1 cellular context compared by ENCODE assay signal in genomic region chr7:56074371-56074791, GRCh38.
TF ChIP-seq lines count a peak whose summit lies in the region.

No MANE protein-coding gene starts in this region.

TF ChIP-seq in K562, 482 proteins besides CTCF, POLR2A, EP300 and RAD21 (continued from another document and continues in another):
- TF ChIP-seq PCBP2 (IDR thresholded peaks at IDR 0.05; ENCODE audit: low read depth, low read length, poor library complexity, severe bottlenecking), result no peak
- TF ChIP-seq ZFX (CRISPR knock-in tag; IDR thresholded peaks at IDR 0.05), result no peak
- TF ChIP-seq ZNF165 (CRISPR knock-in tag; IDR thresholded peaks at IDR 0.05; ENCODE audit: borderline replicate concordance), result no peak
- TF ChIP-seq ZNF316 (IDR thresholded peaks at IDR 0.05), result no peak
- TF ChIP-seq OTX1 (CRISPR knock-in tag; IDR thresholded peaks at IDR 0.05), result no peak
- no peak for TF ChIP-seq FOXK2 (conservative IDR thresholded peaks at IDR 0.05 in 1 of 2, IDR thresholded peaks at IDR 0.05 in 1 of 2; ENCODE audit: low read depth in 2 of 2)
- TF ChIP-seq BDP1 (IDR thresholded peaks at IDR 0.05; ENCODE audit: insufficient read depth, insufficient read length), result no peak
- TF ChIP-seq, protein P1, sequence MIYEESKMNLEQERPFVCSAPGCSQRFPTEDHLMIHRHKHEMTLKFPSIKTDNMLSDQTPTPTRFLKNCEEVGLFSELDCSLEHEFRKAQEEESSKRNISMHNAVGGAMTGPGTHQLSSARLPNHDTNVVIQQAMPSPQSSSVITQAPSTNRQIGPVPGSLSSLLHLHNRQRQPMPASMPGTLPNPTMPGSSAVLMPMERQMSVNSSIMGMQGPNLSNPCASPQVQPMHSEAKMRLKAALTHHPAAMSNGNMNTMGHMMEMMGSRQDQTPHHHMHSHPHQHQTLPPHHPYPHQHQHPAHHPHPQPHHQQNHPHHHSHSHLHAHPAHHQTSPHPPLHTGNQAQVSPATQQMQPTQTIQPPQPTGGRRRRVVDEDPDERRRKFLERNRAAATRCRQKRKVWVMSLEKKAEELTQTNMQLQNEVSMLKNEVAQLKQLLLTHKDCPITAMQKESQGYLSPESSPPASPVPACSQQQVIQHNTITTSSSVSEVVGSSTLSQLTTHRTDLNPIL (CRISPR knock-in tag; IDR thresholded peaks at IDR 0.05), result no peak
- 0 out of 2 replicates have a peak, but pooled peaks have one; percentile 21 for TF ChIP-seq ZNF143 (CRISPR knock-in tag; IDR thresholded peaks at IDR 0.05)
- TF ChIP-seq MLLT1 (IDR thresholded peaks at IDR 0.05), result peak in 1 of 2 experiments; percentile 75; a peak in 1 of 4 replicates
- TF ChIP-seq ATF7 (IDR thresholded peaks at IDR 0.05), result 0 out of 2 replicates have a peak, but pooled peaks have one; percentile 10
- no peak for TF ChIP-seq FOXJ3 (CRISPR knock-in tag; IDR thresholded peaks at IDR 0.05)
- no peak for TF ChIP-seq STAT5B (CRISPR knock-in tag; IDR thresholded peaks at IDR 0.05)
- no peak for TF ChIP-seq HDAC1 (IDR thresholded peaks at IDR 0.05)
- TF ChIP-seq, protein P2, sequence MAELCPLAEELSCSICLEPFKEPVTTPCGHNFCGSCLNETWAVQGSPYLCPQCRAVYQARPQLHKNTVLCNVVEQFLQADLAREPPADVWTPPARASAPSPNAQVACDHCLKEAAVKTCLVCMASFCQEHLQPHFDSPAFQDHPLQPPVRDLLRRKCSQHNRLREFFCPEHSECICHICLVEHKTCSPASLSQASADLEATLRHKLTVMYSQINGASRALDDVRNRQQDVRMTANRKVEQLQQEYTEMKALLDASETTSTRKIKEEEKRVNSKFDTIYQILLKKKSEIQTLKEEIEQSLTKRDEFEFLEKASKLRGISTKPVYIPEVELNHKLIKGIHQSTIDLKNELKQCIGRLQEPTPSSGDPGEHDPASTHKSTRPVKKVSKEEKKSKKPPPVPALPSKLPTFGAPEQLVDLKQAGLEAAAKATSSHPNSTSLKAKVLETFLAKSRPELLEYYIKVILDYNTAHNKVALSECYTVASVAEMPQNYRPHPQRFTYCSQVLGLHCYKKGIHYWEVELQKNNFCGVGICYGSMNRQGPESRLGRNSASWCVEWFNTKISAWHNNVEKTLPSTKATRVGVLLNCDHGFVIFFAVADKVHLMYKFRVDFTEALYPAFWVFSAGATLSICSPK (IDR thresholded peaks at IDR 0.05; ENCODE audit: borderline replicate concordance), result peak; percentile 99
- TF ChIP-seq ZFP91 (CRISPR knock-in tag; IDR thresholded peaks at IDR 0.05), result no peak
- TF ChIP-seq, protein P3, sequence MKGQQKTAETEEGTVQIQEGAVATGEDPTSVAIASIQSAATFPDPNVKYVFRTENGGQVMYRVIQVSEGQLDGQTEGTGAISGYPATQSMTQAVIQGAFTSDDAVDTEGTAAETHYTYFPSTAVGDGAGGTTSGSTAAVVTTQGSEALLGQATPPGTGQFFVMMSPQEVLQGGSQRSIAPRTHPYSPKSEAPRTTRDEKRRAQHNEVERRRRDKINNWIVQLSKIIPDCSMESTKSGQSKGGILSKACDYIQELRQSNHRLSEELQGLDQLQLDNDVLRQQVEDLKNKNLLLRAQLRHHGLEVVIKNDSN (CRISPR knock-in tag; IDR thresholded peaks at IDR 0.05), result 0 out of 2 replicates have a peak, but pooled peaks have one; percentile 7
- no peak for TF ChIP-seq ZNF121 (CRISPR knock-in tag; conservative IDR thresholded peaks at IDR 0.05)
- TF ChIP-seq ZNF175 (CRISPR knock-in tag; IDR thresholded peaks at IDR 0.05; ENCODE audit: low read depth), result no peak
- TF ChIP-seq, protein P4, sequence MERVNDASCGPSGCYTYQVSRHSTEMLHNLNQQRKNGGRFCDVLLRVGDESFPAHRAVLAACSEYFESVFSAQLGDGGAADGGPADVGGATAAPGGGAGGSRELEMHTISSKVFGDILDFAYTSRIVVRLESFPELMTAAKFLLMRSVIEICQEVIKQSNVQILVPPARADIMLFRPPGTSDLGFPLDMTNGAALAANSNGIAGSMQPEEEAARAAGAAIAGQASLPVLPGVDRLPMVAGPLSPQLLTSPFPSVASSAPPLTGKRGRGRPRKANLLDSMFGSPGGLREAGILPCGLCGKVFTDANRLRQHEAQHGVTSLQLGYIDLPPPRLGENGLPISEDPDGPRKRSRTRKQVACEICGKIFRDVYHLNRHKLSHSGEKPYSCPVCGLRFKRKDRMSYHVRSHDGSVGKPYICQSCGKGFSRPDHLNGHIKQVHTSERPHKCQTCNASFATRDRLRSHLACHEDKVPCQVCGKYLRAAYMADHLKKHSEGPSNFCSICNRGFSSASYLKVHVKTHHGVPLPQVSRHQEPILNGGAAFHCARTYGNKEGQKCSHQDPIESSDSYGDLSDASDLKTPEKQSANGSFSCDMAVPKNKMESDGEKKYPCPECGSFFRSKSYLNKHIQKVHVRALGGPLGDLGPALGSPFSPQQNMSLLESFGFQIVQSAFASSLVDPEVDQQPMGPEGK (CRISPR knock-in tag; IDR thresholded peaks at IDR 0.05; ENCODE audit: borderline replicate concordance), result no peak
- no peak for TF ChIP-seq ZNF282 (CRISPR knock-in tag; IDR thresholded peaks at IDR 0.05)
- peak; percentile 83 for TF ChIP-seq ARID2 (IDR thresholded peaks at IDR 0.05)
- no peak for TF ChIP-seq MED1 (CRISPR knock-in tag; IDR thresholded peaks at IDR 0.05; ENCODE audit: borderline replicate concordance)
- TF ChIP-seq IRF1 (CRISPR knock-in tag; IDR thresholded peaks at IDR 0.05; ENCODE audit: borderline replicate concordance), result no peak
- no peak for TF ChIP-seq ZNF408 (CRISPR knock-in tag; IDR thresholded peaks at IDR 0.05; ENCODE audit: low read depth)
- TF ChIP-seq ZNF134 (CRISPR knock-in tag; conservative IDR thresholded peaks at IDR 0.05), result no peak
- TF ChIP-seq, protein P5, sequence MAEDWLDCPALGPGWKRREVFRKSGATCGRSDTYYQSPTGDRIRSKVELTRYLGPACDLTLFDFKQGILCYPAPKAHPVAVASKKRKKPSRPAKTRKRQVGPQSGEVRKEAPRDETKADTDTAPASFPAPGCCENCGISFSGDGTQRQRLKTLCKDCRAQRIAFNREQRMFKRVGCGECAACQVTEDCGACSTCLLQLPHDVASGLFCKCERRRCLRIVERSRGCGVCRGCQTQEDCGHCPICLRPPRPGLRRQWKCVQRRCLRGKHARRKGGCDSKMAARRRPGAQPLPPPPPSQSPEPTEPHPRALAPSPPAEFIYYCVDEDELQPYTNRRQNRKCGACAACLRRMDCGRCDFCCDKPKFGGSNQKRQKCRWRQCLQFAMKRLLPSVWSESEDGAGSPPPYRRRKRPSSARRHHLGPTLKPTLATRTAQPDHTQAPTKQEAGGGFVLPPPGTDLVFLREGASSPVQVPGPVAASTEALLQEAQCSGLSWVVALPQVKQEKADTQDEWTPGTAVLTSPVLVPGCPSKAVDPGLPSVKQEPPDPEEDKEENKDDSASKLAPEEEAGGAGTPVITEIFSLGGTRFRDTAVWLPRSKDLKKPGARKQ (CRISPR knock-in tag; IDR thresholded peaks at IDR 0.05), result 0 out of 2 replicates have a peak, but pooled peaks have one; percentile 48
- TF ChIP-seq, protein P6, sequence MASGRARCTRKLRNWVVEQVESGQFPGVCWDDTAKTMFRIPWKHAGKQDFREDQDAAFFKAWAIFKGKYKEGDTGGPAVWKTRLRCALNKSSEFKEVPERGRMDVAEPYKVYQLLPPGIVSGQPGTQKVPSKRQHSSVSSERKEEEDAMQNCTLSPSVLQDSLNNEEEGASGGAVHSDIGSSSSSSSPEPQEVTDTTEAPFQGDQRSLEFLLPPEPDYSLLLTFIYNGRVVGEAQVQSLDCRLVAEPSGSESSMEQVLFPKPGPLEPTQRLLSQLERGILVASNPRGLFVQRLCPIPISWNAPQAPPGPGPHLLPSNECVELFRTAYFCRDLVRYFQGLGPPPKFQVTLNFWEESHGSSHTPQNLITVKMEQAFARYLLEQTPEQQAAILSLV (tag; IDR thresholded peaks at IDR 0.05), result no peak
- TF ChIP-seq, protein P7, sequence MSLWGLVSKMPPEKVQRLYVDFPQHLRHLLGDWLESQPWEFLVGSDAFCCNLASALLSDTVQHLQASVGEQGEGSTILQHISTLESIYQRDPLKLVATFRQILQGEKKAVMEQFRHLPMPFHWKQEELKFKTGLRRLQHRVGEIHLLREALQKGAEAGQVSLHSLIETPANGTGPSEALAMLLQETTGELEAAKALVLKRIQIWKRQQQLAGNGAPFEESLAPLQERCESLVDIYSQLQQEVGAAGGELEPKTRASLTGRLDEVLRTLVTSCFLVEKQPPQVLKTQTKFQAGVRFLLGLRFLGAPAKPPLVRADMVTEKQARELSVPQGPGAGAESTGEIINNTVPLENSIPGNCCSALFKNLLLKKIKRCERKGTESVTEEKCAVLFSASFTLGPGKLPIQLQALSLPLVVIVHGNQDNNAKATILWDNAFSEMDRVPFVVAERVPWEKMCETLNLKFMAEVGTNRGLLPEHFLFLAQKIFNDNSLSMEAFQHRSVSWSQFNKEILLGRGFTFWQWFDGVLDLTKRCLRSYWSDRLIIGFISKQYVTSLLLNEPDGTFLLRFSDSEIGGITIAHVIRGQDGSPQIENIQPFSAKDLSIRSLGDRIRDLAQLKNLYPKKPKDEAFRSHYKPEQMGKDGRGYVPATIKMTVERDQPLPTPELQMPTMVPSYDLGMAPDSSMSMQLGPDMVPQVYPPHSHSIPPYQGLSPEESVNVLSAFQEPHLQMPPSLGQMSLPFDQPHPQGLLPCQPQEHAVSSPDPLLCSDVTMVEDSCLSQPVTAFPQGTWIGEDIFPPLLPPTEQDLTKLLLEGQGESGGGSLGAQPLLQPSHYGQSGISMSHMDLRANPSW (CRISPR knock-in tag; IDR thresholded peaks at IDR 0.05), result no peak
- TF ChIP-seq NFE2 (IDR thresholded peaks at IDR 0.05; ENCODE audit: low read depth), result 0 out of 2 replicates have a peak, but pooled peaks have one; percentile 12
- no peak for TF ChIP-seq TEAD1 (CRISPR knock-in tag; IDR thresholded peaks at IDR 0.05)
- TF ChIP-seq KAT7 (CRISPR knock-in tag; IDR thresholded peaks at IDR 0.05; ENCODE audit: borderline replicate concordance), result no peak
- no peak for TF ChIP-seq NR2C1 (IDR thresholded peaks at IDR 0.05)
- TF ChIP-seq NR2C1 (tag; IDR thresholded peaks at IDR 0.05), result no peak
- TF ChIP-seq ETV5 (CRISPR knock-in tag; IDR thresholded peaks at IDR 0.05; ENCODE audit: low read depth), result no peak
- no peak for TF ChIP-seq ZKSCAN8 (CRISPR knock-in tag; IDR thresholded peaks at IDR 0.05)
- TF ChIP-seq KHSRP (IDR thresholded peaks at IDR 0.05), result no peak
- no peak for TF ChIP-seq RFX7 (CRISPR knock-in tag; IDR thresholded peaks at IDR 0.05)
- peak; percentile 46; the same call in 1 of the 2 replicates for TF ChIP-seq CTBP1 (IDR thresholded peaks at IDR 0.05; ENCODE audit: borderline replicate concordance)
- no peak for TF ChIP-seq KLF16 (IDR thresholded peaks at IDR 0.05)
- TF ChIP-seq SIN3B (IDR thresholded peaks at IDR 0.05; ENCODE audit: low read depth), result no peak
- no peak for TF ChIP-seq NR4A1 (CRISPR knock-in tag; IDR thresholded peaks at IDR 0.05)
- TF ChIP-seq NR4A1 (tag; IDR thresholded peaks at IDR 0.05), result no peak
- TF ChIP-seq, protein P8, sequence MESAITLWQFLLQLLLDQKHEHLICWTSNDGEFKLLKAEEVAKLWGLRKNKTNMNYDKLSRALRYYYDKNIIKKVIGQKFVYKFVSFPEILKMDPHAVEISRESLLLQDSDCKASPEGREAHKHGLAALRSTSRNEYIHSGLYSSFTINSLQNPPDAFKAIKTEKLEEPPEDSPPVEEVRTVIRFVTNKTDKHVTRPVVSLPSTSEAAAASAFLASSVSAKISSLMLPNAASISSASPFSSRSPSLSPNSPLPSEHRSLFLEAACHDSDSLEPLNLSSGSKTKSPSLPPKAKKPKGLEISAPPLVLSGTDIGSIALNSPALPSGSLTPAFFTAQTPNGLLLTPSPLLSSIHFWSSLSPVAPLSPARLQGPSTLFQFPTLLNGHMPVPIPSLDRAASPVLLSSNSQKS (CRISPR knock-in tag; IDR thresholded peaks at IDR 0.05), result no peak
- no peak for TF ChIP-seq POU5F1 (IDR thresholded peaks at IDR 0.05; ENCODE audit: borderline replicate concordance, low read depth, low read length, partially characterized antibody)
- no peak for TF ChIP-seq EHMT2 (IDR thresholded peaks at IDR 0.05)
- TF ChIP-seq RCOR1 (IDR thresholded peaks at IDR 0.05; ENCODE audit: borderline replicate concordance in 1 of 2, low read depth in 2 of 2, low read length in 2 of 2), result 0 out of 4 replicates have a peak, but pooled peaks of 1 of the 2 experiments have one; percentile 44
- TF ChIP-seq ZC3H11A (IDR thresholded peaks at IDR 0.05; ENCODE audit: low read depth, low read length), result no peak
- TF ChIP-seq FOXA1 (IDR thresholded peaks at IDR 0.05; ENCODE audit: borderline replicate concordance), result no peak
- no peak for TF ChIP-seq CBFA2T2 (conservative IDR thresholded peaks at IDR 0.05)
